8 cellular contexts compared by ENCODE assay signal in genomic region chrX:49878128-49878833, GRCh38. TPM values are rescaled to one million over a fixed set of nuclear protein-coding genes. Genes with fewer than 3 reads are reported as not detected.
A peak's percentile ranks its signal among the peaks of the same experiment; 100 is the strongest.
DNase-seq lines count a peak whose midpoint lies in the region; ATAC-seq, FAIRE-seq and TF ChIP-seq lines count a peak whose summit lies in the region.

No MANE protein-coding gene starts in this region.

- H3K27me3 ChIP-seq in GM12878 (replicated peaks in 1 of 2; ENCODE audit: control insufficient read depth in 2 of 2, insufficient read depth in 2 of 2, low read length in 1 of 2) (no peaks in the 10 kb centered on the region), layer of hippocampus (ENCODE audit: control insufficient read depth, insufficient read depth, low read length) (no peaks in the 10 kb centered on the region)

- H3K79me2 ChIP-seq in GM12878 (ENCODE audit: control insufficient read depth, insufficient read depth, low read length) = no peaks in the 10 kb centered on the region

- 54% methylated on average over 28 of the region's 28 CpGs for WGBS in GM12878 (ENCODE audit: insufficient coverage, insufficient replicate concordance, low lambda C conversion rate, missing lambda C conversion rate)

- H3K9ac ChIP-seq in GM12878 (ENCODE audit: control insufficient read depth, insufficient read depth, low read length) = no peak overlapping the region

- no TSS peak for BruUV-seq in GM12878 (replicated peaks; lab: Mats Ljungman, UMichigan)

- H3K4me2 ChIP-seq in GM12878 (ENCODE audit: control insufficient read depth, insufficient read depth) = no peak overlapping the region; the same call in 1 of the 2 replicates

- no peaks in the 10 kb centered on the region for H3K36me3 ChIP-seq in GM12878 (ENCODE audit: control insufficient read depth in 2 of 2, insufficient read depth in 2 of 2, low read length in 1 of 2)

- no peak for TF ChIP-seq EP300 in GM12878 (IDR thresholded peaks at IDR 0.05; ENCODE audit: borderline replicate concordance in 1 of 2, control insufficient read depth in 1 of 2, low read depth in 2 of 2, low read length in 2 of 2)

- CTCF ChIA-PET in GM12878 (lab: Yijun Ruan, JAX) = interaction anchor here (1.4 to 6.9 kb wide), 5 partner anchors 9 to 686 kb away, joined by 3 to 85 read pairs (median 19); partner anchors contain the start of gene CLCN5

- POLR2A ChIA-PET in GM12878 (lab: Charles Lee) = interaction anchor here (0.5 kb wide), 1 partner anchor 149 kb away, joined by 7 read pairs; no protein-coding TSS in a partner anchor

- in situ Hi-C loops in GM12878 (cut with MboI) = no loop called here

- H3K9me3 ChIP-seq in GM12878 (replicated peaks; ENCODE audit: control insufficient read depth, insufficient read depth, low read length) = no peaks in the 10 kb centered on the region

- SMC1A ChIA-PET in GM12878 (lab: Charles Lee; ENCODE audit: uncharacterized antibody, unreplicated experiment) = interaction anchor here (1.3 to 3.7 kb wide), 3 partner anchors 38 to 44 kb away, joined by 5 to 35 read pairs (median 5); partner anchors contain the start of gene CLCN5

- H2AFZ ChIP-seq in GM12878 (ENCODE audit: control insufficient read depth, low read depth, low read length) = peak overlapping the region; percentile 83; the same call in 1 of the 2 replicates

- no peak overlapping the region for H3K27ac ChIP-seq in GM12878 (ENCODE audit: control insufficient read depth, insufficient read depth)
- H3K27ac ChIP-seq in layer of hippocampus (ENCODE audit: low read depth, low read length) = peak overlapping the region; percentile 74
- H3K27ac ChIP-seq in temporal lobe (ENCODE audit: low read depth, low read length) = peak overlapping the region; percentile 86

- no peak overlapping the region for H3K4me3 ChIP-seq in GM12878

- FAIRE-seq in GM12878 (lab: Jason Lieb, UNC) = no peak
- FAIRE-seq in frontal cortex (lab: Jason Lieb, UNC) = no peak

- H4K20me1 ChIP-seq in GM12878 (ENCODE audit: control insufficient read depth, insufficient read depth) = no peaks in the 10 kb centered on the region

- no peak for TF ChIP-seq POLR2A in GM12878 (IDR thresholded peaks at IDR 0.05; ENCODE audit: low read depth, low read length)

- DNase-seq in NCI-H146 (lab: John Stamatoyannopoulos, UW) (peak; percentile 22), NCI-H146 treated with DMSO at 0.1 percent for 48 hours (lab: John Stamatoyannopoulos, UW; ENCODE audit: unreplicated experiment) (no peak), GM12878 (ENCODE audit: low read depth, low spot score) (no peak), frontal cortex (ENCODE audit: low spot score in 2 of 2) (no peak), NCI-H1105 (lab: John Stamatoyannopoulos, UW) (no peak), EL (no peak)

- TF ChIP-seq CTCF in GM12878 (IDR thresholded peaks at IDR 0.05 in 2 of 3, conservative IDR thresholded peaks at IDR 0.05 in 1 of 3; ENCODE audit: control insufficient read depth in 2 of 3, extremely low read depth in 1 of 3, insufficient read depth in 1 of 3, low read depth in 3 of 3, low read length in 3 of 3) = no peak

- intact Hi-C loops in GM12878 (cut with micrococcal nuclease; ENCODE audit: unreplicated experiment) = no loop called here

- TF ChIP-seq RAD21 in GM12878 (IDR thresholded peaks at IDR 0.05; ENCODE audit: insufficient read depth, low read depth, low read length) = no peak

- no peaks in the 10 kb centered on the region; the same call in 1 of the 2 replicates for H3K4me1 ChIP-seq in GM12878 (ENCODE audit: control insufficient read depth, insufficient read depth, low read length)

- ATAC-seq in GM12878 = no peak

- RAD21 ChIA-PET in GM12878 (lab: Charles Lee; ENCODE audit: unreplicated experiment) = interaction anchor here (4.5 kb wide), 1 partner anchor 39 kb away, joined by 46 read pairs; no protein-coding TSS in a partner anchor

TF ChIP-seq in GM12878, 131 proteins besides CTCF, POLR2A, EP300 and RAD21 (continues in another document):
- TF ChIP-seq SREBF1 (IDR thresholded peaks at IDR 0.05; ENCODE audit: low read length) = no peak
- TF ChIP-seq SIN3A (IDR thresholded peaks at IDR 0.05; ENCODE audit: low read depth, low read length) = no peak
- TF ChIP-seq SUZ12 (IDR thresholded peaks at IDR 0.05; ENCODE audit: unreplicated experiment) = no peak
- no peak for TF ChIP-seq EGR1 (IDR thresholded peaks at IDR 0.05; ENCODE audit: borderline replicate concordance in 1 of 2, low read depth in 2 of 2, low read length in 2 of 2)
- no peak for TF ChIP-seq SP1 (IDR thresholded peaks at IDR 0.05; ENCODE audit: low read depth, low read length)
- TF ChIP-seq CREB1 (IDR thresholded peaks at IDR 0.05; ENCODE audit: low read depth) = no peak
- no peak for TF ChIP-seq NR2C2 (IDR thresholded peaks at IDR 0.05; ENCODE audit: borderline replicate concordance, control insufficient read depth, insufficient read length, low read depth)
- no peak for TF ChIP-seq RELA (IDR thresholded peaks at IDR 0.05; ENCODE audit: borderline replicate concordance, partially characterized antibody)
- no peak for TF ChIP-seq RBBP5 (conservative IDR thresholded peaks at IDR 0.05)

RNA-seq across cellular contexts. Expression of gene USP27X, which starts 1.0 kb away (rescaled TPM):
- 0.59 and 0.63 TPM in 2 replicates for total RNA-seq in GM12878 (2013; cell fraction: nucleolus; rRNA removed)
- total RNA-seq in GM12878 (2014; rRNA removed) (0.82 and 0.90 TPM in 2 replicates), GM12878 (2014; rRNA removed; fragmentation: Illumina TruSeq; extraction: Trizol) (0.69 and 0.89 TPM in 2 replicates), GM12878 (2021) (0.90 and 1.3 TPM in 2 replicates), temporal lobe (12.5 TPM), frontal cortex (15.9 TPM)
- polyA plus RNA-seq in GM12878 (2011; ENCODE audit: low read depth) = 0.73 TPM
- polyA plus RNA-seq in GM12878 (2011; rRNA removed) (0.79 and 0.94 TPM in 2 replicates), GM12878 (2014; fragmentation: Illumina TruSeq; extraction: Trizol) (2.0 and 3.5 TPM in 2 replicates), GM12878 (2014; fragmentation: Nextera tagmentation; extraction: Ambion mirVana) (under 1 TPM; 0.31 to 0.33 TPM), GM12878 (2014; rRNA removed) (0.93 and 1.1 TPM in 2 replicates), GM12878 (2016; fragmentation: Nextera tagmentation; extraction: Ambion mirVana) (under 1 TPM in 1 of 2 experiments, not detected in 1; 0.09 TPM)
- polyA plus RNA-seq in GM12878 (2011; cell fraction: cytosol; rRNA removed) = 0.65 and 0.73 TPM in 2 replicates
- 0.45 and 0.60 TPM in 2 replicates for polyA plus RNA-seq in GM12878 (2011; cell fraction: nucleus; rRNA removed)
- polyA plus RNA-seq in GM12878 (2012) = 0.87 and 1.1 TPM in 2 replicates
- 1.6 and 2.3 TPM in 2 replicates for polyA minus RNA-seq in GM12878 (2011; rRNA and poly(A)+ RNA removed)
- polyA minus RNA-seq in GM12878 (2011; cell fraction: cytosol; rRNA and poly(A)+ RNA removed) = 0.42 TPM in 1 of 2 replicates, not detected in the other
- polyA minus RNA-seq in GM12878 (2011; cell fraction: nucleus; rRNA and poly(A)+ RNA removed) = 1.2 and 1.8 TPM in 2 replicates

RNA-seq across cellular contexts. Expression of gene CLCN5, which starts 44.1 kb away (rescaled TPM):
- total RNA-seq in GM12878 (2013; cell fraction: nucleolus; rRNA removed) = 16.1 and 23.3 TPM in 2 replicates
- total RNA-seq in GM12878 (2014; rRNA removed) (2.3 and 3.7 TPM in 2 replicates), GM12878 (2014; rRNA removed; fragmentation: Illumina TruSeq; extraction: Trizol) (2.9 and 3.3 TPM in 2 replicates), GM12878 (2021) (3.1 and 4.5 TPM in 2 replicates), temporal lobe (3.4 TPM), frontal cortex (4.1 TPM)
- polyA plus RNA-seq in GM12878 (2011; ENCODE audit: low read depth) = 0.55 TPM
- polyA plus RNA-seq in GM12878 (2011; rRNA removed) (3.8 TPM in 2 replicates), GM12878 (2014; fragmentation: Illumina TruSeq; extraction: Trizol) (3.1 and 5.5 TPM in 2 replicates), GM12878 (2014; fragmentation: Nextera tagmentation; extraction: Ambion mirVana) (under 1 TPM; 0.33 to 0.43 TPM), GM12878 (2014; rRNA removed) (1.9 and 2.9 TPM in 2 replicates), GM12878 (2016; fragmentation: Nextera tagmentation; extraction: Ambion mirVana) (1 to 10 TPM; 1.5 to 1.6 TPM)
- polyA plus RNA-seq in GM12878 (2011; cell fraction: cytosol; rRNA removed) = 2.3 and 2.5 TPM in 2 replicates
- 6.4 and 9.0 TPM in 2 replicates for polyA plus RNA-seq in GM12878 (2011; cell fraction: nucleus; rRNA removed)
- 0.65 and 0.95 TPM in 2 replicates for polyA plus RNA-seq in GM12878 (2012)
- 8.4 and 9.4 TPM in 2 replicates for polyA minus RNA-seq in GM12878 (2011; rRNA and poly(A)+ RNA removed)
- polyA minus RNA-seq in GM12878 (2011; cell fraction: cytosol; rRNA and poly(A)+ RNA removed) = 1.9 and 3.5 TPM in 2 replicates
- polyA minus RNA-seq in GM12878 (2011; cell fraction: nucleus; rRNA and poly(A)+ RNA removed) = 5.6 and 10.5 TPM in 2 replicates

RNA-seq across cellular contexts. Expression of gene PAGE4, which starts 49.2 kb away (rescaled TPM):
- not detected in 2 replicates for total RNA-seq in GM12878 (2013; cell fraction: nucleolus; rRNA removed)
- not detected in 2 replicates for total RNA-seq in GM12878 (2014; rRNA removed)
- not detected in 2 replicates for total RNA-seq in GM12878 (2014; rRNA removed; fragmentation: Illumina TruSeq; extraction: Trizol)
- not detected in 2 replicates for total RNA-seq in GM12878 (2021)
- polyA plus RNA-seq in GM12878 (2011; ENCODE audit: low read depth) = not detected
- polyA plus RNA-seq in GM12878 (2011; rRNA removed) = not detected in 2 replicates
- not detected in 2 replicates for polyA plus RNA-seq in GM12878 (2011; cell fraction: cytosol; rRNA removed)
- not detected in 2 replicates for polyA plus RNA-seq in GM12878 (2011; cell fraction: nucleus; rRNA removed)
- not detected in 2 replicates for polyA plus RNA-seq in GM12878 (2012)
- not detected in 2 replicates for polyA plus RNA-seq in GM12878 (2014; fragmentation: Illumina TruSeq; extraction: Trizol)
- polyA plus RNA-seq in GM12878 (2014; fragmentation: Nextera tagmentation; extraction: Ambion mirVana) = not detected
- not detected in 2 replicates for polyA plus RNA-seq in GM12878 (2014; rRNA removed)
- not detected for polyA plus RNA-seq in GM12878 (2016; fragmentation: Nextera tagmentation; extraction: Ambion mirVana)
- not detected in 2 replicates for polyA minus RNA-seq in GM12878 (2011; rRNA and poly(A)+ RNA removed)
- not detected in 2 replicates for polyA minus RNA-seq in GM12878 (2011; cell fraction: cytosol; rRNA and poly(A)+ RNA removed)
- polyA minus RNA-seq in GM12878 (2011; cell fraction: nucleus; rRNA and poly(A)+ RNA removed) = not detected in 2 replicates
- not detected for total RNA-seq in temporal lobe
- total RNA-seq in frontal cortex = not detected
